1 cellular context compared by ENCODE assay signal in genomic region chr22:37844904-37845334, GRCh38.
TF ChIP-seq lines count a peak whose summit lies in the region.

No MANE protein-coding gene starts in this region.

TF ChIP-seq in K562, 482 proteins besides CTCF, POLR2A, EP300 and RAD21:
- TF ChIP-seq ZNF512 (tag; IDR thresholded peaks at IDR 0.05) (0 out of 2 replicates have a peak, but pooled peaks have one; percentile 35), TCF7L2 (IDR thresholded peaks at IDR 0.05; ENCODE audit: low read depth, low read length) (no peak), ADNP (tag; IDR thresholded peaks at IDR 0.05) (peak; percentile 54; the same call in 1 of the 2 replicates), NKRF (IDR thresholded peaks at IDR 0.05; ENCODE audit: borderline replicate concordance) (peak; percentile 5; the same call in 1 of the 2 replicates)
